ENCODE assay signal across 14 cellular contexts in the genomic region with DNA sequence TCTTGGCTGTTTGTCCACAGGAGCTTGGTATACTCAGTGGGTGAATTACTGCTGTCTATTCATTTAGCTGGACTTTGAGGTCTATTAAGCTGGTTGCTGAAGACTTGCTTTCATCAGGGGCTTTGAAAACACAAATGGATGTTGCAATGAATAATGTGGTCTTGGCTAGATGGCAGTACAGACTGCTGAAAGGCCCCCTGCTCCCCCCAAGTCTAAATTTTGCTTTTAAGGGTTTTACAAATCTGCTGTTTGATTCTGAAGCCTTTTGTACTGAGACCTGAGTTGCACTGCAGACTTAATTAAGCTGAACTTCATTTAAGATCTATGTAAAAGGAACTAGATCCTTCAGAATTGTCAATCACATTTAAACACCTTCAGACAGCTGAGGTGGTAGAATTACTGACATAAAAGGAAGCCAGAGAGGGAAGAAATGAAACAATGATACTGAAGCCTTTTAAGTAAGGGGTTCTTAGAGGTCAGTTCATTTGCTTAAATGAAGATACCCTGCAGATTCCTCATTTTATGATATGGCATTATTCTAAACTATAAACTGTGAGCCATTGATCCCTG. TPM values are rescaled to one million over a fixed set of nuclear protein-coding genes. Genes with fewer than 3 reads are reported as not detected.
DNase-seq lines count a peak whose midpoint lies in the region; ATAC-seq, FAIRE-seq and TF ChIP-seq lines count a peak whose summit lies in the region.
"Had no signal": no experiment of that assay in that cellular context is flagged by ENCODE, and none has a peak within 500 bp of the region (broad histone marks: within the 10 kb centered on the region; RNA-seq: fewer than 3 reads in every experiment).

No MANE protein-coding gene starts in this region.

- no peak overlapping the region for H2AFZ ChIP-seq in IMR-90 (replicated peaks; ENCODE audit: low read length, poor library complexity)

- H2BK5ac ChIP-seq in IMR-90 (ENCODE audit: low read depth, low read length, poor library complexity, severe bottlenecking): no peak overlapping the region

- H3K4me3 ChIP-seq in IMR-90 (ENCODE audit: insufficient read depth, low read depth, low read length): no peak overlapping the region; the same call in 1 of the 2 replicates
- peak overlapping the region; percentile 0 to 74 (median 58) for H3K4me3 ChIP-seq in dorsolateral prefrontal cortex
- H3K4me3 ChIP-seq in pancreas: peak overlapping the region in 3 of 4 donors; percentile 6 to 57 (median 54)
- no peak overlapping the region for H3K4me3 ChIP-seq in prostate gland

- peak; percentile 27; the same call in 1 of the 2 replicates for TF ChIP-seq CTCF in IMR-90 (conservative IDR thresholded peaks at IDR 0.05; ENCODE audit: low read depth, low read length)
- peak in 35 of 56 donors; percentile 10 to 48 (median 28) for TF ChIP-seq CTCF in dorsolateral prefrontal cortex (IDR thresholded peaks at IDR 0.05 in 54 of 56, conservative IDR thresholded peaks at IDR 0.05 in 2 of 56; ENCODE audit: low read depth in 1 of 56, partially characterized antibody in 56 of 56)
- no peak for TF ChIP-seq CTCF in pancreas (IDR thresholded peaks at IDR 0.05)
- TF ChIP-seq CTCF in prostate gland (IDR thresholded peaks at IDR 0.05): no peak

- H2BK20ac ChIP-seq in IMR-90 (ENCODE audit: low read depth, low read length): no peak overlapping the region

- CTCF ChIA-PET in IMR-90 (lab: Yijun Ruan, JAX): no interaction called here

- TF ChIP-seq RAD21 in IMR-90 (IDR thresholded peaks at IDR 0.05; ENCODE audit: low read length): peak; percentile 37

- H4K5ac ChIP-seq in IMR-90 (ENCODE audit: low read depth, low read length): no peak overlapping the region

- ATAC-seq in IMR-90 (ENCODE audit: low read depth) (no peak), pancreas (peak in 2 of 4 donors; percentile 6 to 34), esophagus mucosa (no peak)
- ATAC-seq: activated CD4-positive, alpha-beta T cell treated with anti-CD3 and anti-CD28 coated beads for 36 hours; Right ventricle myocardium inferior had no signal

- FAIRE-seq in pancreas (lab: Jason Lieb, UNC): no peak
- FAIRE-seq: islet of Langerhans had no signal

- dilution Hi-C loops in IMR-90 (cut with HindIII; ENCODE audit: low sequenced_read_pairs, unreplicated experiment): no loop called here

- H2BK120ac ChIP-seq in IMR-90 (ENCODE audit: low read depth, low read length): no peak overlapping the region

- H3K14ac ChIP-seq in IMR-90 (replicated peaks; ENCODE audit: low read depth, low read length): no peak overlapping the region

- no peak overlapping the region for H2BK15ac ChIP-seq in IMR-90 (ENCODE audit: low read depth, low read length)

- POLR2A ChIA-PET in IMR-90 (lab: Charles Lee; ENCODE audit: unreplicated experiment): no interaction called here

- H3K79me1 ChIP-seq in IMR-90 (ENCODE audit: low read depth in 1 of 2, low read length in 2 of 2): no peaks in the 10 kb centered on the region

- no peak overlapping the region for H3K9ac ChIP-seq in IMR-90 (ENCODE audit: low read depth, low read length)

- H3K27me3 ChIP-seq in IMR-90 (ENCODE audit: control insufficient read depth, insufficient read depth, low read length): peaks cover 20% of the 10 kb centered on the region
- H3K27me3 ChIP-seq in dorsolateral prefrontal cortex: peaks cover 0 to 19% (median 0%) of the 10 kb centered on the region in 45 donors
- no peaks in the 10 kb centered on the region for H3K27me3 ChIP-seq in pancreas
- no peaks in the 10 kb centered on the region for H3K27me3 ChIP-seq in prostate gland (replicated peaks; ENCODE audit: insufficient read depth)

- H4K91ac ChIP-seq in IMR-90 (ENCODE audit: insufficient read depth, low read depth, low read length): no peak overlapping the region

- no peak overlapping the region for H3K23ac ChIP-seq in IMR-90 (ENCODE audit: low read depth, low read length)

- H3K9me3 ChIP-seq in IMR-90 (ENCODE audit: control insufficient read depth, insufficient read depth, low read length): no peaks in the 10 kb centered on the region
- no peaks in the 10 kb centered on the region for H3K9me3 ChIP-seq in pancreas
- no peaks in the 10 kb centered on the region for H3K9me3 ChIP-seq in prostate gland

- no peak for TF ChIP-seq POLR2A in IMR-90 (IDR thresholded peaks at IDR 0.05; ENCODE audit: low read depth, low read length)
- no peak for TF ChIP-seq POLR2A in prostate gland (IDR thresholded peaks at IDR 0.05)

- H3K56ac ChIP-seq in IMR-90 (ENCODE audit: extremely low read depth, insufficient read depth, low read length): no peak overlapping the region

- in situ Hi-C loops in IMR-90 (cut with MboI; ENCODE audit: low sequenced_read_pairs): loop anchor here (10.0 to 25.0 kb wide), 3 partner anchors 1129 to 1847 kb away; no protein-coding TSS in a partner anchor

- H2AK5ac ChIP-seq in IMR-90 (ENCODE audit: low read depth, low read length): no peak overlapping the region

- no peaks in the 10 kb centered on the region for H3K9me1 ChIP-seq in IMR-90 (ENCODE audit: insufficient read depth, low read length)

- no peaks in the 10 kb centered on the region for H4K20me1 ChIP-seq in IMR-90 (ENCODE audit: insufficient read depth, low read length)

- no TSS peak for BruUV-seq in IMR-90 (replicated peaks; lab: Mats Ljungman, UMichigan)

- H3K4me1 ChIP-seq in IMR-90 (ENCODE audit: control insufficient read depth, insufficient read depth, low read length) (no peaks in the 10 kb centered on the region), pancreas (peaks cover 0 to 12% (median 0%) of the 10 kb centered on the region in 3 donors), prostate gland (replicated peaks) (no peaks in the 10 kb centered on the region)

- no peak overlapping the region for H4K8ac ChIP-seq in IMR-90 (ENCODE audit: low read depth in 2 of 2, low read length in 2 of 2)

- DNase-seq in IMR-90 (no peak), NCI-H446 treated with DMSO at 0.1 percent for 48 hours (lab: John Stamatoyannopoulos, UW) (peak; percentile 80), dorsolateral prefrontal cortex (no peak), pancreas (no peak), prostate gland (ENCODE audit: low spot score) (no peak), putamen (ENCODE audit: low spot score) (no peak)
- DNase-seq: activated CD4-positive, alpha-beta T cell treated with anti-CD3 and anti-CD28 coated beads for 36 hours; EL; KBM-7; NCI-H1930 had no signal

- no peak overlapping the region for H3K18ac ChIP-seq in IMR-90 (ENCODE audit: low read depth, low read length)

- H3K4me2 ChIP-seq in IMR-90 (ENCODE audit: low read depth, low read length): peak overlapping the region; percentile 7; the same call in 1 of the 2 replicates

- intact Hi-C loops in IMR-90 (cut with micrococcal nuclease) (loop anchor here (2.0 to 10.0 kb wide), 4 partner anchors 491 to 1917 kb away; no protein-coding TSS in a partner anchor), dorsolateral prefrontal cortex (cut with DNase I) (loop anchor here (10.0 kb wide), 3 partner anchors 1627 to 1927 kb away; a partner anchor contains a TSS), pancreas (cut with DNase I) (no loop called here), prostate gland (cut with DNase I) (loop anchor here (10.0 kb wide), 1 partner anchor 1927 kb away; no protein-coding TSS in a partner anchor)

- H3K36me3 ChIP-seq in IMR-90 (ENCODE audit: control insufficient read depth, insufficient read depth, low read length): no peaks in the 10 kb centered on the region
- no peaks in the 10 kb centered on the region for H3K36me3 ChIP-seq in pancreas
- no peaks in the 10 kb centered on the region for H3K36me3 ChIP-seq in prostate gland

- H2AK9ac ChIP-seq in IMR-90 (replicated peaks; ENCODE audit: low read depth, low read length, poor library complexity): no peak overlapping the region

- H3K4ac ChIP-seq in IMR-90 (ENCODE audit: low read depth, low read length): no peak overlapping the region

- H3K27ac ChIP-seq in IMR-90 (ENCODE audit: insufficient read depth, low read length) (no peak overlapping the region), dorsolateral prefrontal cortex (peak overlapping the region in 35 of 59 donors; percentile 0 to 94 (median 59)), pancreas (peak overlapping the region in 2 of 4 donors; percentile 1 to 41), prostate gland (no peak overlapping the region)
- H3K27ac ChIP-seq: C4-2B had no signal

TF ChIP-seq in IMR-90, 13 proteins besides CTCF, POLR2A, EP300 and RAD21:
- TF ChIP-seq FOS (IDR thresholded peaks at IDR 0.05; ENCODE audit: low read depth, low read length): no peak
- TF ChIP-seq RCOR1 (IDR thresholded peaks at IDR 0.05; ENCODE audit: insufficient replicate concordance, low read length): no peak
- TF ChIP-seq NFE2L2 (IDR thresholded peaks at IDR 0.05; ENCODE audit: low read depth, low read length): no peak
- TF ChIP-seq MAZ (IDR thresholded peaks at IDR 0.05; ENCODE audit: borderline replicate concordance, low read depth, low read length): no peak
- TF ChIP-seq CEBPB (IDR thresholded peaks at IDR 0.05; ENCODE audit: low read depth, low read length): 0 out of 2 replicates have a peak, but pooled peaks have one; percentile 38
- TF ChIP-seq SMC3 (IDR thresholded peaks at IDR 0.05; ENCODE audit: low read depth, low read length): peak; percentile 11; the same call in 1 of the 2 replicates
- TF ChIP-seq, protein P1, sequence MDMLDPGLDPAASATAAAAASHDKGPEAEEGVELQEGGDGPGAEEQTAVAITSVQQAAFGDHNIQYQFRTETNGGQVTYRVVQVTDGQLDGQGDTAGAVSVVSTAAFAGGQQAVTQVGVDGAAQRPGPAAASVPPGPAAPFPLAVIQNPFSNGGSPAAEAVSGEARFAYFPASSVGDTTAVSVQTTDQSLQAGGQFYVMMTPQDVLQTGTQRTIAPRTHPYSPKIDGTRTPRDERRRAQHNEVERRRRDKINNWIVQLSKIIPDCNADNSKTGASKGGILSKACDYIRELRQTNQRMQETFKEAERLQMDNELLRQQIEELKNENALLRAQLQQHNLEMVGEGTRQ (IDR thresholded peaks at IDR 0.05; ENCODE audit: low read depth, low read length): no peak

RNA-seq across cellular contexts. Expression of a gene that starts 37.3 kb away (rescaled TPM):
- total RNA-seq in IMR-90 (2012; rRNA removed): 1.1 and 1.4 TPM in 2 replicates
- polyA plus RNA-seq in IMR-90 (2012; rRNA removed): 0.40 and 0.43 TPM in 2 replicates
- polyA plus RNA-seq in IMR-90 (2012; cell fraction: cytosol; rRNA removed): 0.14 and 0.21 TPM in 2 replicates
- polyA plus RNA-seq in IMR-90 (2012; cell fraction: nucleus; rRNA removed; ENCODE audit: low replicate concordance): 0.16 and 0.54 TPM in 2 replicates
- 10 to 100 TPM; 21.1 to 86.8 (median 58.6) TPM for total RNA-seq in dorsolateral prefrontal cortex
- 1 to 10 TPM; 1.7 to 6.6 (median 3.7) TPM for total RNA-seq in pancreas
- polyA plus RNA-seq in pancreas: under 1 TPM; 0.57 to 0.99 TPM
- under 1 TPM; 0.14 to 0.62 TPM for total RNA-seq in prostate gland
- total RNA-seq in esophagus mucosa: not detected

RNA-seq across cellular contexts. Expression of a gene that starts 37.5 kb away (rescaled TPM):
- 172 and 192 TPM in 2 replicates for total RNA-seq in IMR-90 (2012; rRNA removed)
- polyA plus RNA-seq in IMR-90 (2012; rRNA removed): 60.0 and 64.4 TPM in 2 replicates
- 18.6 and 23.5 TPM in 2 replicates for polyA plus RNA-seq in IMR-90 (2012; cell fraction: cytosol; rRNA removed)
- polyA plus RNA-seq in IMR-90 (2012; cell fraction: nucleus; rRNA removed; ENCODE audit: low replicate concordance): 7.8 and 42.5 TPM in 2 replicates
- 10 to 100 TPM; 17.9 to 67.8 (median 46.1) TPM for total RNA-seq in dorsolateral prefrontal cortex
- total RNA-seq in pancreas: 10 to 100 TPM; 27.0 to 41.6 (median 34.8) TPM
- polyA plus RNA-seq in pancreas: 10 to 100 TPM in 1 of 2 donors, 1 to 10 TPM in 1; 5.6 to 13.9 TPM
- 10 to 100 TPM; 34.4 to 45.3 TPM for total RNA-seq in prostate gland
- total RNA-seq in esophagus mucosa: 28.8 TPM

Comparison
In these comparisons a context has a peak if more than half of its experiments do, and no peak if none do; other contexts are left out.
1. H3K27ac ChIP-seq: peak in dorsolateral prefrontal cortex (35 of 59); none in IMR-90 (single experiment) and prostate gland (0 of 2).
2. H3K4me3 ChIP-seq: peak in dorsolateral prefrontal cortex (59 of 59) and pancreas (3 of 4); none in IMR-90 (single experiment) and prostate gland (0 of 2).
3. CTCF ChIP-seq: peak in IMR-90 (single experiment) and dorsolateral prefrontal cortex (35 of 56); none in pancreas (0 of 4) and prostate gland (0 of 4).
4. intact Hi-C loops: an anchor here in IMR-90 (2.0 to 10.0 kb wide), dorsolateral prefrontal cortex (10.0 kb wide) and prostate gland (10.0 kb wide); none called in pancreas.